In genomic region chr10:101066890-101067355, GRCh38 we compare ENCODE assay signal across 8 cellular contexts. TPM values are rescaled to one million over a fixed set of nuclear protein-coding genes. Genes with fewer than 3 reads are reported as not detected.
DNase-seq lines count a peak whose midpoint lies in the region; ATAC-seq and TF ChIP-seq lines count a peak whose summit lies in the region.

No MANE protein-coding gene starts in this region.

- ATAC-seq in T-cell (replicated peaks in 1 of 4): no peak
- ATAC-seq in heart right ventricle: peak in 4 of 8 donors; percentile 9 to 31 (median 20)

- H3K4me1 Mint-ChIP-seq in T-cell: peaks cover 10 to 43% (median 28%) of the 10 kb centered on the region in 3 donors

- peak overlapping the region; percentile 43 to 68 (median 61) for H3K4me3 ChIP-seq in heart right ventricle
- peak overlapping the region; percentile 76 for H3K4me3 ChIP-seq in skeletal muscle satellite cell (ENCODE audit: low read length)

- H3K4me3 Mint-ChIP-seq in T-cell: peak overlapping the region; percentile 82 to 85 (median 84)

- POLR2A ChIA-PET in T-cell (lab: Charles Lee): no interaction called here

- H3K9me3 ChIP-seq in heart right ventricle (no peaks in the 10 kb centered on the region), skeletal muscle satellite cell (replicated peaks; ENCODE audit: low read length) (no peaks in the 10 kb centered on the region)

- CTCF ChIA-PET in T-cell (lab: Charles Lee): interaction anchor here (0.6 to 3.6 kb wide), 7 partner anchors 9 to 369 kb away, joined by 3 to 20 read pairs (median 4); no protein-coding TSS in a partner anchor

- WGBS in heart right ventricle, 2 donors: 1 to 2% methylated on average over 31 of the region's 31 CpGs

- peak overlapping the region; percentile 70 for H3K9ac ChIP-seq in skeletal muscle satellite cell (ENCODE audit: low read depth, low read length)

- H3K36me3 Mint-ChIP-seq in T-cell: no peaks in the 10 kb centered on the region

- H3K27me3 ChIP-seq in heart right ventricle (peaks cover 0 to 58% (median 4%) of the 10 kb centered on the region in 7 donors), skeletal muscle satellite cell (ENCODE audit: control insufficient read depth, insufficient read depth, low read length) (peaks cover 5% of the 10 kb centered on the region)

- H3K27ac ChIP-seq in heart right ventricle: peak overlapping the region in 9 of 10 donors; percentile 77 to 99 (median 92)

- peak overlapping the region; percentile 96 for H3K4me2 ChIP-seq in skeletal muscle satellite cell (ENCODE audit: low read length)

- no peaks in the 10 kb centered on the region for H3K36me3 ChIP-seq in heart right ventricle
- H3K36me3 ChIP-seq in skeletal muscle satellite cell (ENCODE audit: insufficient read depth, low read length): no peaks in the 10 kb centered on the region

- H3K27ac Mint-ChIP-seq in T-cell: no peak overlapping the region

- TF ChIP-seq CTCF in heart right ventricle (IDR thresholded peaks at IDR 0.05): no peak

- H3K9me3 Mint-ChIP-seq in T-cell: no peaks in the 10 kb centered on the region

- peaks cover 13 to 64% (median 60%) of the 10 kb centered on the region in 9 donors for H3K4me1 ChIP-seq in heart right ventricle
- peaks cover 47% of the 10 kb centered on the region for H3K4me1 ChIP-seq in skeletal muscle satellite cell (ENCODE audit: control insufficient read depth, insufficient read depth, low read length)

- intact Hi-C loops in heart right ventricle (cut with DNase I): loop anchor here in 2 of 10 donors (1.0 to 10.0 kb wide), 2 partner anchors 25 to 72 kb away; partner anchors contain the start of gene LZTS2 (in 1 of the 2)

- H3K27me3 Mint-ChIP-seq in T-cell: peaks cover 36 to 43% of the 10 kb centered on the region in 2 donors

- DNase-seq in DMS 273 (lab: John Stamatoyannopoulos, UW; ENCODE audit: unreplicated experiment) (peak; percentile 73), DMS 273 treated with DMSO at 0.1 percent for 48 hours (lab: John Stamatoyannopoulos, UW) (no peak), T-cell (no peak), heart right ventricle (peak; percentile 28 to 36), T1000 (lab: John Stamatoyannopoulos, UW) (no peak), HK-2 (ENCODE audit: unreplicated experiment) (no peak), islet precursor cell (no peak)

RNA-seq across cellular contexts. Expression of gene KAZALD1, which starts 5.1 kb away (rescaled TPM):
- total RNA-seq in T-cell (under 1 TPM in 2 of 5 donors, not detected in 3; 0.19 to 0.29 TPM), heart right ventricle (10 to 100 TPM in 4 of 10 donors, 1 to 10 TPM in 6; 3.3 to 13.1 (median 8.5) TPM)
- polyA plus RNA-seq in heart right ventricle: 10 to 100 TPM; 12.2 to 16.5 TPM
- total RNA-seq in skeletal muscle satellite cell (2012; rRNA removed): 9.9 and 15.1 TPM in 2 replicates

RNA-seq across cellular contexts. Expression of gene SFXN3, which starts 35.9 kb away (rescaled TPM):
- total RNA-seq in T-cell (100 to 1,000 TPM in 2 of 5 donors, 10 to 100 TPM in 3; 45.2 to 113 (median 91.0) TPM), heart right ventricle (10 to 100 TPM in 9 of 10 donors, 1 to 10 TPM in 1; 8.4 to 25.7 (median 14.2) TPM)
- 10 to 100 TPM; 16.6 to 23.6 TPM for polyA plus RNA-seq in heart right ventricle
- total RNA-seq in skeletal muscle satellite cell (2012; rRNA removed): 83.4 and 87.8 TPM in 2 replicates

RNA-seq across cellular contexts. Expression of gene PDZD7, which starts 36.0 kb away (rescaled TPM):
- total RNA-seq in T-cell: 1 to 10 TPM; 1.7 to 2.7 (median 2.3) TPM
- total RNA-seq in heart right ventricle: under 1 TPM in 9 of 10 donors, not detected in 1; 0.17 to 0.60 (median 0.22) TPM
- polyA plus RNA-seq in heart right ventricle: under 1 TPM; 0.13 to 0.66 TPM
- total RNA-seq in skeletal muscle satellite cell (2012; rRNA removed): under 0.01 and 1.5 TPM in 2 replicates

Comparison
In these comparisons a context has a peak if more than half of its experiments do, and no peak if none do; other contexts are left out.
1. DNase-seq: peak in DMS 273 (single experiment) and heart right ventricle (2 of 2); none in DMS 273 treated with DMSO at 0.1 percent for 48 hours (single experiment), T-cell (0 of 34), T1000 (single experiment), HK-2 (single experiment) and islet precursor cell (single experiment).